Comparison of ENCODE assay signal across 20 cellular contexts in the genomic region with DNA sequence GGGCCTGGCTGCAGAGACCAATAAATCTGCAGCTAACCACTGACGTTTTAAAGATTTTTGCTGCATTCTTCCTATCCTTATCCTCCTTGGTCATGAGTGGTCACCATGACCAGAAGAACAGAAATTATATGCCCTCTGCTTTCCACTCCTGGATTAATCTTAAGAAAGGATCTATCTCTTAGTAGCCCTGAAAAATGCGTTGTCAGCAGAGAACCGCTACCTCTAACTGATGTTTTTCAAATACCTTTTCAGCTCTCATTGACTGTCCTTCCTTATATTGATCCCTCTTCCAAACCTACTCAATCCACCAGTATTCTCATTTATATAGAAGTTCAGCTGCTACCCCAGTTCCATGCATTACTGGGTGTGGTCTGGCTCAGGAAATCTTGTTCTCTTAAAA.
DNase-seq lines count a peak whose midpoint lies in the region; ATAC-seq, FAIRE-seq and TF ChIP-seq lines count a peak whose summit lies in the region.
"Had no signal": no experiment of that assay in that cellular context is flagged by ENCODE, and none has a peak within 500 bp of the region (broad histone marks: within the 10 kb centered on the region; RNA-seq: fewer than 3 reads in every experiment).

No MANE protein-coding gene starts in this region.

- CTCF ChIA-PET in HepG2 (lab: Yijun Ruan, JAX; ENCODE audit: low intra/inter-chr PET ratio, low total read pairs) = no interaction called here
- CTCF ChIA-PET in K562 (lab: Yijun Ruan, JAX; ENCODE audit: low intra/inter-chr PET ratio) = no interaction called here

- no peak overlapping the region for H2AFZ ChIP-seq in HepG2 (ENCODE audit: low read length)
- no peak overlapping the region for H2AFZ ChIP-seq in K562 (ENCODE audit: low read depth, low read length)

- FAIRE-seq in HepG2 (lab: Jason Lieb, UNC) (no peak), K562 (lab: Jason Lieb, UNC) (no peak)
- FAIRE-seq: G401.6, GM12892, H54 had no signal

- no peak for TF ChIP-seq CTCF in HepG2 (CRISPR knock-in tag; IDR thresholded peaks at IDR 0.05)
- no peak for TF ChIP-seq CTCF in right lobe of liver (IDR thresholded peaks at IDR 0.05)
- TF ChIP-seq CTCF in K562 (IDR thresholded peaks at IDR 0.05 in 2 of 3, conservative IDR thresholded peaks at IDR 0.05 in 1 of 3; ENCODE audit: insufficient read depth in 2 of 3, low read depth in 1 of 3, low read length in 3 of 3) = no peak
- TF ChIP-seq CTCF in foreskin keratinocyte (conservative IDR thresholded peaks at IDR 0.05) = no peak

- H3K9me3 ChIP-seq in HepG2 (ENCODE audit: low read length) (no peaks in the 10 kb centered on the region), right lobe of liver (no peaks in the 10 kb centered on the region), K562 (replicated peaks; ENCODE audit: control insufficient read depth, insufficient read depth, low read depth, low read length) (no peaks in the 10 kb centered on the region)
- H3K9me3 ChIP-seq: BLaER1, Caco-2, HAP-1 had no signal

- H3K79me2 ChIP-seq in HepG2 (ENCODE audit: insufficient read depth, low read length) = no peaks in the 10 kb centered on the region
- no peaks in the 10 kb centered on the region for H3K79me2 ChIP-seq in K562 (ENCODE audit: control insufficient read depth, insufficient read depth, low read length)

- 34% methylated on average over 3 of the region's 3 CpGs for WGBS in HepG2 (ENCODE audit: low lambda C conversion rate)
- WGBS in right lobe of liver (ENCODE audit: insufficient coverage, low coverage, low lambda C conversion rate, missing lambda C conversion rate) = 54% methylated on average over 3 of the region's 3 CpGs
- WGBS in K562 (ENCODE audit: insufficient coverage, low coverage, missing lambda C conversion rate) = 0% methylated on average over 3 of the region's 3 CpGs

- H3K9me1 ChIP-seq in K562 (ENCODE audit: control insufficient read depth, insufficient read depth, low read length) = no peaks in the 10 kb centered on the region

- H3K27ac ChIP-seq in HepG2 (ENCODE audit: extremely low read length, insufficient read depth, low read length) = no peak overlapping the region
- H3K27ac ChIP-seq in right lobe of liver = no peak overlapping the region
- no peak overlapping the region for H3K27ac ChIP-seq in K562 (ENCODE audit: extremely low read depth, low read depth, low read length)
- peak overlapping the region; percentile 24 for H3K27ac ChIP-seq in foreskin keratinocyte
- H3K27ac ChIP-seq: BLaER1, C4-2B had no signal

- H3K4me1 ChIP-seq in HepG2 (ENCODE audit: insufficient read depth, low read length) (no peaks in the 10 kb centered on the region), right lobe of liver (no peaks in the 10 kb centered on the region), K562 (replicated peaks in 1 of 2; ENCODE audit: control insufficient read depth in 2 of 2, insufficient read depth in 2 of 2, low read length in 2 of 2) (no peaks in the 10 kb centered on the region), foreskin keratinocyte (peaks cover 14% of the 10 kb centered on the region)
- H3K4me1 ChIP-seq: BLaER1, Caco-2, HAP-1 had no signal

- POLR2A ChIA-PET in HepG2 (lab: Yijun Ruan, JAX) (no interaction called here), K562 (lab: Yijun Ruan, JAX) (no interaction called here)

- TF ChIP-seq RAD21 in HepG2 (CRISPR knock-in tag; IDR thresholded peaks at IDR 0.05) (no peak), K562 (CRISPR knock-in tag; conservative IDR thresholded peaks at IDR 0.05 in 1 of 2, IDR thresholded peaks at IDR 0.05 in 1 of 2) (no peak)

- intact Hi-C loops in HepG2 (cut with micrococcal nuclease; ENCODE audit: unreplicated experiment) = no loop called here
- intact Hi-C loops in right lobe of liver (cut with DNase I) = no loop called here
- intact Hi-C loops in K562 (cut with micrococcal nuclease) = no loop called here

- ATAC-seq in HepG2 (no peak), right lobe of liver (no peak), K562 (no peak), foreskin keratinocyte (no peak), HG02588 (IDR thresholded peaks at IDR 0.05; ENCODE audit: unreplicated experiment) (no peak), GM19328 (IDR thresholded peaks at IDR 0.05; ENCODE audit: unreplicated experiment) (no peak)
- ATAC-seq: CD8-positive, alpha-beta T cell had no signal

- in situ Hi-C loops in HepG2 (cut with HindIII; ENCODE audit: extremely low pct_ligation_motif_present, low pct_unique_long_range_greater_than_20kb) = no loop called here
- in situ Hi-C loops in K562 (cut with MboI) = no loop called here

- H3K9ac ChIP-seq in HepG2 (ENCODE audit: insufficient read depth, low read depth, low read length) (no peak overlapping the region), K562 (ENCODE audit: insufficient read depth in 1 of 2, low read depth in 2 of 2, low read length in 2 of 2) (no peak overlapping the region)
- H3K9ac ChIP-seq: BLaER1 had no signal

- H3K27me3 ChIP-seq in HepG2 (ENCODE audit: control insufficient read depth in 1 of 2, insufficient read depth in 2 of 2, low read length in 2 of 2) (no peaks in the 10 kb centered on the region), right lobe of liver (no peaks in the 10 kb centered on the region), K562 (ENCODE audit: control insufficient read depth in 2 of 2, insufficient read depth in 2 of 2, low read length in 2 of 2) (no peaks in the 10 kb centered on the region), foreskin keratinocyte (no peaks in the 10 kb centered on the region)
- H3K27me3 ChIP-seq: BLaER1 had no signal

- H4K20me1 ChIP-seq in HepG2 (ENCODE audit: insufficient read depth, low read length) = no peaks in the 10 kb centered on the region
- H4K20me1 ChIP-seq in K562 (replicated peaks; ENCODE audit: control insufficient read depth, insufficient read depth, low read length) = no peaks in the 10 kb centered on the region
- H4K20me1 ChIP-seq: BLaER1 had no signal

- H3K36me3 ChIP-seq in HepG2 (replicated peaks in 1 of 2; ENCODE audit: control insufficient read depth in 1 of 2, insufficient read depth in 2 of 2, low read length in 2 of 2) (no peaks in the 10 kb centered on the region), right lobe of liver (no peaks in the 10 kb centered on the region), K562 (ENCODE audit: control insufficient read depth, insufficient read depth, low read length) (no peaks in the 10 kb centered on the region)
- H3K36me3 ChIP-seq: BLaER1, HAP-1 had no signal

- TF ChIP-seq EP300 in HepG2 (IDR thresholded peaks at IDR 0.05; ENCODE audit: low read depth in 2 of 2, low read length in 2 of 2) (no peak), HepG2 (CRISPR knock-in tag; IDR thresholded peaks at IDR 0.05; ENCODE audit: borderline replicate concordance) (no peak), K562 (IDR thresholded peaks at IDR 0.05; ENCODE audit: low read length) (no peak)

- TF ChIP-seq POLR2A in HepG2 (IDR thresholded peaks at IDR 0.05; ENCODE audit: insufficient read depth in 1 of 2, low read depth in 2 of 2, low read length in 2 of 2) (no peak), right lobe of liver (IDR thresholded peaks at IDR 0.05) (no peak), K562 (conservative IDR thresholded peaks at IDR 0.05) (no peak)

- DNase-seq in HepG2 (ENCODE audit: low spot score) (no peak), right lobe of liver (no peak), K562 (ENCODE audit: extremely low read depth in 1 of 4, low spot score in 3 of 4) (no peak), foreskin keratinocyte (no peak), hippocampal formation (lab: John Stamatoyannopoulos, UW) (no peak)
- DNase-seq: Caco-2; CD4-positive, CD25-positive, alpha-beta regulatory T cell; CD8-positive, alpha-beta T cell; DMS153; DND-41; GOT3; HFFc6 had no signal

- BruUV-seq in HepG2 (replicated peaks; lab: Mats Ljungman, UMichigan) = no TSS peak
- BruUV-seq in K562 (replicated peaks; lab: Mats Ljungman, UMichigan) = no TSS peak

- H3K4me3 ChIP-seq in HepG2 (replicated peaks in 1 of 3; ENCODE audit: insufficient read depth in 1 of 3, low read depth in 2 of 3, low read length in 3 of 3) = no peak overlapping the region
- H3K4me3 ChIP-seq in right lobe of liver = no peak overlapping the region
- H3K4me3 ChIP-seq in K562 = no peak overlapping the region
- H3K4me3 ChIP-seq: BLaER1, HAP-1 had no signal

- H3K4me2 ChIP-seq in HepG2 (ENCODE audit: low read depth, low read length) = no peak overlapping the region
- no peak overlapping the region for H3K4me2 ChIP-seq in K562 (ENCODE audit: insufficient read depth, low read length)
- H3K4me2 ChIP-seq: BLaER1 had no signal

TF ChIP-seq in HepG2, 621 proteins besides CTCF, POLR2A, EP300 and RAD21 (continues in another document):
- TF ChIP-seq MAFF (IDR thresholded peaks at IDR 0.05; ENCODE audit: low read depth, low read length) (peak; percentile 65), ZNF30 (CRISPR knock-in tag; IDR thresholded peaks at IDR 0.05) (no peak)
- TF ChIP-seq, protein P1, sequence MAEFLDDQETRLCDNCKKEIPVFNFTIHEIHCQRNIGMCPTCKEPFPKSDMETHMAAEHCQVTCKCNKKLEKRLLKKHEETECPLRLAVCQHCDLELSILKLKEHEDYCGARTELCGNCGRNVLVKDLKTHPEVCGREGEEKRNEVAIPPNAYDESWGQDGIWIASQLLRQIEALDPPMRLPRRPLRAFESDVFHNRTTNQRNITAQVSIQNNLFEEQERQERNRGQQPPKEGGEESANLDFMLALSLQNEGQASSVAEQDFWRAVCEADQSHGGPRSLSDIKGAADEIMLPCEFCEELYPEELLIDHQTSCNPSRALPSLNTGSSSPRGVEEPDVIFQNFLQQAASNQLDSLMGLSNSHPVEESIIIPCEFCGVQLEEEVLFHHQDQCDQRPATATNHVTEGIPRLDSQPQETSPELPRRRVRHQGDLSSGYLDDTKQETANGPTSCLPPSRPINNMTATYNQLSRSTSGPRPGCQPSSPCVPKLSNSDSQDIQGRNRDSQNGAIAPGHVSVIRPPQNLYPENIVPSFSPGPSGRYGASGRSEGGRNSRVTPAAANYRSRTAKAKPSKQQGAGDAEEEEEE (CRISPR knock-in tag; IDR thresholded peaks at IDR 0.05; ENCODE audit: borderline replicate concordance) = no peak

TF ChIP-seq in K562, 482 proteins besides CTCF, POLR2A, EP300 and RAD21:
- TF ChIP-seq C11orf30 (IDR thresholded peaks at IDR 0.05; ENCODE audit: low read depth) = peak; percentile 32; the same call in 1 of the 2 replicates
- TF ChIP-seq ZNF316 (IDR thresholded peaks at IDR 0.05) = peak; percentile 60
- TF ChIP-seq MAFF (IDR thresholded peaks at IDR 0.05; ENCODE audit: low read length) = peak; percentile 17; the same call in 1 of the 2 replicates
- TF ChIP-seq, protein P2, sequence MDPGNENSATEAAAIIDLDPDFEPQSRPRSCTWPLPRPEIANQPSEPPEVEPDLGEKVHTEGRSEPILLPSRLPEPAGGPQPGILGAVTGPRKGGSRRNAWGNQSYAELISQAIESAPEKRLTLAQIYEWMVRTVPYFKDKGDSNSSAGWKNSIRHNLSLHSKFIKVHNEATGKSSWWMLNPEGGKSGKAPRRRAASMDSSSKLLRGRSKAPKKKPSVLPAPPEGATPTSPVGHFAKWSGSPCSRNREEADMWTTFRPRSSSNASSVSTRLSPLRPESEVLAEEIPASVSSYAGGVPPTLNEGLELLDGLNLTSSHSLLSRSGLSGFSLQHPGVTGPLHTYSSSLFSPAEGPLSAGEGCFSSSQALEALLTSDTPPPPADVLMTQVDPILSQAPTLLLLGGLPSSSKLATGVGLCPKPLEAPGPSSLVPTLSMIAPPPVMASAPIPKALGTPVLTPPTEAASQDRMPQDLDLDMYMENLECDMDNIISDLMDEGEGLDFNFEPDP (CRISPR knock-in tag; IDR thresholded peaks at IDR 0.05) = no peak
